In the genomic region with DNA sequence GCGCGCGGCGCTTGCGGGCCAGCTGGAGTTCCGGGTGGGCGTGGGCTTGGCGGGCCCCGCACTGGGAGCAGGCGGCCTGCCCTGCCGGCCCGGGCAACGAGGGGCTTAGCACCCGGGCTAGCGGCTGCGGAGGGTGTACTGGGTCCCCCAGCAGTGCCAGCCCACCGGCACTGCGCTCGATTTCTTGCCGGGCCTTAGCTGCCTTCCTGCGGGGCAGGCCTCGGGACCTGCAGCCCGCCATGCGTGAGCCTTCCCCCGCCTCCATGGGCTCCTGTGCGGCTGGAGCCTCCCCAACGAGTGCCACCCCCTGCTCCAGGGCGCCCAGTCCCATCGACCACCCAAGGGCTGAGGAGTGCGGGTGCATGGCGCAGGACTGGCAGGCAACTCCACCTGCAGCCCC, we compare ENCODE assay signal across 1 cellular context.
TF ChIP-seq lines count a peak whose summit lies in the region.

No MANE protein-coding gene starts in this region.

TF ChIP-seq in K562, 482 proteins besides CTCF, POLR2A, EP300 and RAD21:
- TF ChIP-seq, protein P1, sequence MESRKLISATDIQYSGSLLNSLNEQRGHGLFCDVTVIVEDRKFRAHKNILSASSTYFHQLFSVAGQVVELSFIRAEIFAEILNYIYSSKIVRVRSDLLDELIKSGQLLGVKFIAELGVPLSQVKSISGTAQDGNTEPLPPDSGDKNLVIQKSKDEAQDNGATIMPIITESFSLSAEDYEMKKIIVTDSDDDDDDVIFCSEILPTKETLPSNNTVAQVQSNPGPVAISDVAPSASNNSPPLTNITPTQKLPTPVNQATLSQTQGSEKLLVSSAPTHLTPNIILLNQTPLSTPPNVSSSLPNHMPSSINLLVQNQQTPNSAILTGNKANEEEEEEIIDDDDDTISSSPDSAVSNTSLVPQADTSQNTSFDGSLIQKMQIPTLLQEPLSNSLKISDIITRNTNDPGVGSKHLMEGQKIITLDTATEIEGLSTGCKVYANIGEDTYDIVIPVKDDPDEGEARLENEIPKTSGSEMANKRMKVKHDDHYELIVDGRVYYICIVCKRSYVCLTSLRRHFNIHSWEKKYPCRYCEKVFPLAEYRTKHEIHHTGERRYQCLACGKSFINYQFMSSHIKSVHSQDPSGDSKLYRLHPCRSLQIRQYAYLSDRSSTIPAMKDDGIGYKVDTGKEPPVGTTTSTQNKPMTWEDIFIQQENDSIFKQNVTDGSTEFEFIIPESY (CRISPR knock-in tag; IDR thresholded peaks at IDR 0.05), result peak; percentile 76
